In the genomic region with DNA sequence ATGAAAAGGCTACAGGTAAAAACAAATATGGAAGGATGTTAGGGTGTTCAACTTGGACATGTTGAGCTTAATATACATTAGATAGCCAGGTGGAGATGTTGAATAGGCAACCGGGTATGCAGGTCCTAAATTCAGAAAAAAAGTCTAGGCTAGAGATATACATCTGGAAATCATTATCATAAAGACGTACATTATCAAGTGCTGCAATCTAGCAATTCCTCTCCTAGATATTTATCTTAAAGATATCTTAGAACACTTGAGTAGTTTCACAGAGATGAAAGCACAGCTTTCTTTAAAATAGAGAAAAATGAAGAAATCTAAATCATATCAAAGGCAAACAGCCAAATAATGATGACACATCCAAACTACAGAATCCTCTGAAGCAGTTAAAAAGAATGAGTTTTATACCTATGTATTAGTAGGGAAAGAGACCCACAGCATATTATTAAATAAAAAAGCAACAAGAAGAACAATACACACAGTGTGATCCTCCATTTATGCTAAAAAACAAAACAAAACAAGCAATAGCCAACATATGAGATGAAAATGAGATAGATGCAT, we compare ENCODE assay signal across 21 cellular contexts. TPM values are rescaled to one million over a fixed set of nuclear protein-coding genes. Genes with fewer than 3 reads are reported as not detected.
DNase-seq lines count a peak whose midpoint lies in the region; ATAC-seq and TF ChIP-seq lines count a peak whose summit lies in the region.
"Had no signal": no experiment of that assay in that cellular context is flagged by ENCODE, and none has a peak within 500 bp of the region (broad histone marks: within the 10 kb centered on the region; RNA-seq: fewer than 3 reads in every experiment).

No MANE protein-coding gene starts in this region.

- H3K36me3 ChIP-seq in lower lobe of right lung, result peaks cover 51% of the 10 kb centered on the region

- no peaks in the 10 kb centered on the region for H3K9me3 ChIP-seq in lower lobe of right lung
- H3K9me3 ChIP-seq: heart left ventricle had no signal

- peaks cover 20% of the 10 kb centered on the region for H3K4me1 ChIP-seq in lower lobe of right lung

- DNase-seq in stimulated activated naive CD8-positive, alpha-beta T cell treated with anti-CD3 and anti-CD28 coated beads, Interleukin-15, Interleukin-2, amounts not matched to agents 100 U/mL and 50 U/mL, for 24 hours, result no peak
- DNase-seq in WTC11 (ENCODE audit: low spot score) (no peak), dorsolateral prefrontal cortex (no peak), coronary artery (ENCODE audit: low spot score) (no peak), lower lobe of right lung (no peak), hypothalamus (lab: John Stamatoyannopoulos, UW) (no peak)
- DNase-seq: activated CD4-positive, CD25-positive, alpha-beta regulatory T cell treated with anti-CD3 and anti-CD28 coated beads, Interleukin-2, amount 50 U/mL, for 72 hours; activated naive CD4-positive, alpha-beta T cell; anterior cingulate cortex; CD8-positive, alpha-beta T cell; dermis blood vessel endothelial cell; DMS153; GF-D8; heart left ventricle; KBM-7; left colon; MV-4-11; NCI-H524 treated with DMSO at 0.1 percent for 48 hours; stimulated activated CD4-positive, alpha-beta T cell treated with anti-CD3 and anti-CD28 coated beads, Interleukin-15, amount 100 ng/mL, for 24 hours had no signal

- POLR2A ChIA-PET in WTC11 (lab: Charles Lee), result interaction anchor here (0.6 kb wide), 1 partner anchor 11 kb away, joined by 3 read pairs; no protein-coding TSS in a partner anchor

- intact Hi-C loops in dorsolateral prefrontal cortex (cut with DNase I), result no loop called here
- intact Hi-C loops in lower lobe of right lung (cut with DNase I), result no loop called here

- no peaks in the 10 kb centered on the region for H3K9me3 Mint-ChIP-seq in stimulated activated naive CD8-positive, alpha-beta T cell treated with anti-CD3 and anti-CD28 coated beads, Interleukin-15, Interleukin-2, amounts not matched to agents 100 ng/mL and 50 ng/mL, for 24 hours
- H3K9me3 Mint-ChIP-seq in WTC11, result no peaks in the 10 kb centered on the region
- H3K9me3 Mint-ChIP-seq: CD8-positive, alpha-beta T cell had no signal

- ATAC-seq in stimulated activated naive CD8-positive, alpha-beta T cell treated with anti-CD3 and anti-CD28 coated beads, Interleukin-15, Interleukin-2, amounts not matched to agents 100 U/mL and 50 U/mL, for 24 hours, result no peak
- no peak for ATAC-seq in WTC11
- ATAC-seq in lower lobe of right lung, result no peak
- ATAC-seq: CD8-positive, alpha-beta T cell; heart left ventricle; left colon; sciatic nerve had no signal

- CTCF ChIA-PET in WTC11 (lab: Charles Lee), result no interaction called here

- no peak overlapping the region for H3K27ac Mint-ChIP-seq in stimulated activated naive CD8-positive, alpha-beta T cell treated with anti-CD3 and anti-CD28 coated beads, Interleukin-15, Interleukin-2, amounts not matched to agents 100 ng/mL and 50 ng/mL, for 24 hours
- H3K27ac Mint-ChIP-seq in WTC11, result peak overlapping the region; percentile 75
- H3K27ac Mint-ChIP-seq: CD8-positive, alpha-beta T cell had no signal

- H3K27ac ChIP-seq in dorsolateral prefrontal cortex, result peak overlapping the region in 47 of 59 donors; percentile 0 to 96 (median 68)
- no peak overlapping the region for H3K27ac ChIP-seq in coronary artery
- H3K27ac ChIP-seq in lower lobe of right lung, result no peak overlapping the region
- H3K27ac ChIP-seq: heart left ventricle had no signal

- peaks cover 47% of the 10 kb centered on the region for H3K36me3 Mint-ChIP-seq in stimulated activated naive CD8-positive, alpha-beta T cell treated with anti-CD3 and anti-CD28 coated beads, Interleukin-15, Interleukin-2, amounts not matched to agents 100 ng/mL and 50 ng/mL, for 24 hours (ENCODE audit: low read depth)
- peaks cover 32% of the 10 kb centered on the region for H3K36me3 Mint-ChIP-seq in WTC11

- H3K27me3 ChIP-seq in dorsolateral prefrontal cortex (no peaks in the 10 kb centered on the region), lower lobe of right lung (ENCODE audit: low read depth) (no peaks in the 10 kb centered on the region)
- H3K27me3 ChIP-seq: heart left ventricle had no signal

- H3K4me3 Mint-ChIP-seq in stimulated activated naive CD8-positive, alpha-beta T cell treated with anti-CD3 and anti-CD28 coated beads, Interleukin-15, Interleukin-2, amounts not matched to agents 100 ng/mL and 50 ng/mL, for 24 hours, result peak overlapping the region; percentile 20
- no peak overlapping the region for H3K4me3 Mint-ChIP-seq in WTC11
- H3K4me3 Mint-ChIP-seq: CD8-positive, alpha-beta T cell had no signal

- TF ChIP-seq CTCF in WTC11 (IDR thresholded peaks at IDR 0.05) (no peak), dorsolateral prefrontal cortex (IDR thresholded peaks at IDR 0.05 in 54 of 56, conservative IDR thresholded peaks at IDR 0.05 in 2 of 56; ENCODE audit: low read depth in 1 of 56, partially characterized antibody in 56 of 56) (no peak), coronary artery (IDR thresholded peaks at IDR 0.05) (no peak), lower lobe of right lung (IDR thresholded peaks at IDR 0.05) (no peak)

- H3K4me3 ChIP-seq in dorsolateral prefrontal cortex (peak overlapping the region in 13 of 59 donors; percentile 14 to 98 (median 28)), coronary artery (no peak overlapping the region), lower lobe of right lung (no peak overlapping the region)
- H3K4me3 ChIP-seq: heart left ventricle had no signal

- no peaks in the 10 kb centered on the region for H3K27me3 Mint-ChIP-seq in stimulated activated naive CD8-positive, alpha-beta T cell treated with anti-CD3 and anti-CD28 coated beads, Interleukin-15, Interleukin-2, amounts not matched to agents 100 ng/mL and 50 ng/mL, for 24 hours
- H3K27me3 Mint-ChIP-seq in WTC11 (ENCODE audit: low read depth), result peaks cover 3% of the 10 kb centered on the region

- peaks cover 40% of the 10 kb centered on the region for H3K4me1 Mint-ChIP-seq in stimulated activated naive CD8-positive, alpha-beta T cell treated with anti-CD3 and anti-CD28 coated beads, Interleukin-15, Interleukin-2, amounts not matched to agents 100 ng/mL and 50 ng/mL, for 24 hours (ENCODE audit: low read depth)
- peaks cover 16% of the 10 kb centered on the region for H3K4me1 Mint-ChIP-seq in WTC11

TF ChIP-seq in WTC11, 78 proteins besides CTCF, POLR2A, EP300 and RAD21 (continues in another document):
- TF ChIP-seq OVOL2 (CRISPR knock-in tag; IDR thresholded peaks at IDR 0.05; ENCODE audit: borderline replicate concordance) (no peak), MAX (CRISPR knock-in tag; IDR thresholded peaks at IDR 0.05) (no peak), NFATC4 (CRISPR knock-in tag; IDR thresholded peaks at IDR 0.05) (no peak), ZBTB21 (CRISPR knock-in tag; IDR thresholded peaks at IDR 0.05; ENCODE audit: borderline replicate concordance) (no peak), NR1H2 (CRISPR knock-in tag; IDR thresholded peaks at IDR 0.05) (no peak)
- TF ChIP-seq, protein P1, sequence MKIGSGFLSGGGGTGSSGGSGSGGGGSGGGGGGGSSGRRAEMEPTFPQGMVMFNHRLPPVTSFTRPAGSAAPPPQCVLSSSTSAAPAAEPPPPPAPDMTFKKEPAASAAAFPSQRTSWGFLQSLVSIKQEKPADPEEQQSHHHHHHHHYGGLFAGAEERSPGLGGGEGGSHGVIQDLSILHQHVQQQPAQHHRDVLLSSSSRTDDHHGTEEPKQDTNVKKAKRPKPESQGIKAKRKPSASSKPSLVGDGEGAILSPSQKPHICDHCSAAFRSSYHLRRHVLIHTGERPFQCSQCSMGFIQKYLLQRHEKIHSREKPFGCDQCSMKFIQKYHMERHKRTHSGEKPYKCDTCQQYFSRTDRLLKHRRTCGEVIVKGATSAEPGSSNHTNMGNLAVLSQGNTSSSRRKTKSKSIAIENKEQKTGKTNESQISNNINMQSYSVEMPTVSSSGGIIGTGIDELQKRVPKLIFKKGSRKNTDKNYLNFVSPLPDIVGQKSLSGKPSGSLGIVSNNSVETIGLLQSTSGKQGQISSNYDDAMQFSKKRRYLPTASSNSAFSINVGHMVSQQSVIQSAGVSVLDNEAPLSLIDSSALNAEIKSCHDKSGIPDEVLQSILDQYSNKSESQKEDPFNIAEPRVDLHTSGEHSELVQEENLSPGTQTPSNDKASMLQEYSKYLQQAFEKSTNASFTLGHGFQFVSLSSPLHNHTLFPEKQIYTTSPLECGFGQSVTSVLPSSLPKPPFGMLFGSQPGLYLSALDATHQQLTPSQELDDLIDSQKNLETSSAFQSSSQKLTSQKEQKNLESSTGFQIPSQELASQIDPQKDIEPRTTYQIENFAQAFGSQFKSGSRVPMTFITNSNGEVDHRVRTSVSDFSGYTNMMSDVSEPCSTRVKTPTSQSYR (CRISPR knock-in tag; IDR thresholded peaks at IDR 0.05), result no peak

RNA-seq across cellular contexts. Expression of gene NUDCD2, which starts 3.8 kb away (rescaled TPM):
- total RNA-seq in WTC11 (2021), result 68.5 to 73.4 TPM (median 69.4 TPM) in 3 replicates
- total RNA-seq in dorsolateral prefrontal cortex, result 10 to 100 TPM; 24.1 to 54.3 (median 33.8) TPM
- 18.0 TPM for total RNA-seq in lower lobe of right lung

RNA-seq across cellular contexts. Expression of gene HMMR, which starts 4.3 kb away (rescaled TPM):
- total RNA-seq in WTC11 (2021), result 69.1 to 78.5 TPM (median 73.3 TPM) in 3 replicates
- total RNA-seq in dorsolateral prefrontal cortex, result 1 to 10 TPM in 23 of 120 experiments, under 1 TPM in 87, not detected in 10; 0.15 to 2.6 (median 0.63) TPM
- total RNA-seq in lower lobe of right lung, result 1.9 TPM

RNA-seq across cellular contexts. Expression of gene CCNG1, which starts 18.7 kb away (rescaled TPM):
- 395 to 438 TPM (median 433 TPM) in 3 replicates for total RNA-seq in WTC11 (2021)
- total RNA-seq in dorsolateral prefrontal cortex, result 10 to 100 TPM; 30.0 to 88.2 (median 49.4) TPM
- total RNA-seq in lower lobe of right lung, result 88.3 TPM

RNA-seq across cellular contexts. Expression of gene MAT2B, which starts 49.3 kb away (rescaled TPM):
- total RNA-seq in WTC11 (2021), result 51.8 to 55.7 TPM (median 53.1 TPM) in 3 replicates
- total RNA-seq in dorsolateral prefrontal cortex, result 10 to 100 TPM; 35.8 to 90.1 (median 67.1) TPM
- 71.7 TPM for total RNA-seq in lower lobe of right lung

Comparison
In these comparisons a context has a peak if more than half of its experiments do, and no peak if none do; other contexts are left out.
1. H3K27ac ChIP-seq: peak in dorsolateral prefrontal cortex (47 of 59); none in coronary artery (0 of 2) and lower lobe of right lung (single experiment).
2. RNA of gene HMMR, which starts 4.3 kb away (total RNA-seq): 69.1 to 78.5 TPM in WTC11; 1.9 TPM in lower lobe of right lung (single experiment) and 0.15 to 2.6 TPM in dorsolateral prefrontal cortex; every median in the first group is over 10 times any median in the second.